Comparison of ENCODE assay signal across 9 cellular contexts in genomic region chr5:180799902-180800801, GRCh38. TPM values are rescaled to one million over a fixed set of nuclear protein-coding genes. Genes with fewer than 3 reads are reported as not detected.
A peak's percentile ranks its signal among the peaks of the same experiment; 100 is the strongest.
DNase-seq lines count a peak whose midpoint lies in the region; ATAC-seq and TF ChIP-seq lines count a peak whose summit lies in the region.
"Had no signal": no experiment of that assay in that cellular context is flagged by ENCODE, and none has a peak within 500 bp of the region (broad histone marks: within the 10 kb centered on the region; RNA-seq: fewer than 3 reads in every experiment).

No MANE protein-coding gene starts in this region.

- CTCF ChIA-PET in IMR-90 (lab: Yijun Ruan, JAX): interaction anchor here (1.4 kb wide), 1 partner anchor 16 kb away, joined by 5 read pairs; no protein-coding TSS in a partner anchor

- H3K4me3 ChIP-seq in AG10803 (ENCODE audit: low read length): peak overlapping the region; percentile 87
- H3K4me3 ChIP-seq in IMR-90 (ENCODE audit: insufficient read depth, low read depth, low read length): no peak overlapping the region
- H3K4me3 ChIP-seq in mesenchymal stem cell (ENCODE audit: insufficient read depth in 1 of 2, low read depth in 1 of 2, low read length in 2 of 2): peak overlapping the region in 1 of 2 experiments; percentile 95

- peaks cover 39% of the 10 kb centered on the region for H3K9me1 ChIP-seq in IMR-90 (ENCODE audit: insufficient read depth, low read length)

- TF ChIP-seq CTCF in AG10803 (conservative IDR thresholded peaks at IDR 0.05; ENCODE audit: low read length) (peak; percentile 36), IMR-90 (conservative IDR thresholded peaks at IDR 0.05; ENCODE audit: low read depth, low read length) (no peak), brain (conservative IDR thresholded peaks at IDR 0.05) (no peak)

- dilution Hi-C loops in IMR-90 (cut with HindIII; ENCODE audit: low sequenced_read_pairs, unreplicated experiment): no loop called here

- in situ Hi-C loops in IMR-90 (cut with MboI; ENCODE audit: low sequenced_read_pairs): loop anchor here (10.0 kb wide), 2 partner anchors 385 to 455 kb away; no protein-coding TSS in a partner anchor
- in situ Hi-C loops in G401 (cut with HindIII; ENCODE audit: low sequenced_read_pairs): no loop called here

- intact Hi-C loops in IMR-90 (cut with micrococcal nuclease): loop anchor here (1.0 to 5.0 kb wide), 2 partner anchors 13 to 62 kb away; partner anchors contain the start of gene ZFP62
- intact Hi-C loops in left colon (cut with DNase I, micrococcal nuclease): no loop called here

- H2AK5ac ChIP-seq in IMR-90 (ENCODE audit: low read depth, low read length): peak overlapping the region; percentile 71
- peak overlapping the region; percentile 57 for H2AK5ac ChIP-seq in mesenchymal stem cell (ENCODE audit: low read length, severe bottlenecking)

- peak overlapping the region; percentile 36; the same call in 1 of the 2 replicates for H3K56ac ChIP-seq in IMR-90 (ENCODE audit: extremely low read depth, insufficient read depth, low read length)

- TF ChIP-seq RAD21 in IMR-90 (IDR thresholded peaks at IDR 0.05; ENCODE audit: low read length): no peak; the same call in 1 of the 2 replicates

- H3K79me1 ChIP-seq in IMR-90 (ENCODE audit: low read depth in 1 of 2, low read length in 2 of 2): peaks cover 11 to 57% of the 10 kb centered on the region in 2 experiments; a peak in 3 of 4 replicates
- peaks cover 6% of the 10 kb centered on the region for H3K79me1 ChIP-seq in mesenchymal stem cell (replicated peaks; ENCODE audit: low read length, poor library complexity, severe bottlenecking)

- no TSS peak for BruUV-seq in IMR-90 (replicated peaks; lab: Mats Ljungman, UMichigan)

- peak overlapping the region; percentile 29; the same call in 2 of the 3 replicates for H2BK15ac ChIP-seq in IMR-90 (ENCODE audit: low read depth, low read length)
- H2BK15ac ChIP-seq in mesenchymal stem cell (ENCODE audit: low read depth, poor library complexity, severe bottlenecking): no peak overlapping the region

- peak; percentile 34; the same call in 1 of the 2 replicates for TF ChIP-seq POLR2A in IMR-90 (IDR thresholded peaks at IDR 0.05; ENCODE audit: low read depth, low read length)

- peaks cover 35% of the 10 kb centered on the region for H3K4me1 ChIP-seq in IMR-90 (ENCODE audit: control insufficient read depth, insufficient read depth, low read length)
- H3K4me1 ChIP-seq in mesenchymal stem cell (ENCODE audit: control insufficient read depth, insufficient read depth, low read depth, low read length): peaks cover 54% of the 10 kb centered on the region

- peak overlapping the region; percentile 68 for H2BK120ac ChIP-seq in IMR-90 (ENCODE audit: low read depth, low read length)
- H2BK120ac ChIP-seq in mesenchymal stem cell (ENCODE audit: low read depth, low read length): no peak overlapping the region

- peak overlapping the region; percentile 56 for H3K27ac ChIP-seq in IMR-90 (ENCODE audit: insufficient read depth, low read length)
- peak overlapping the region; percentile 76 for H3K27ac ChIP-seq in mesenchymal stem cell (ENCODE audit: low read length, poor library complexity, severe bottlenecking)
- H3K27ac ChIP-seq: KMS-11 had no signal

- H2AK9ac ChIP-seq in IMR-90 (replicated peaks; ENCODE audit: low read depth, low read length, poor library complexity): peak overlapping the region; percentile 8

- H3K14ac ChIP-seq in IMR-90 (replicated peaks; ENCODE audit: low read depth, low read length) (peak overlapping the region; percentile 69), mesenchymal stem cell (ENCODE audit: low read length in 2 of 2) (no peak overlapping the region)

- peak overlapping the region; percentile 100 for H3K4me2 ChIP-seq in IMR-90 (ENCODE audit: low read depth, low read length)
- H3K4me2 ChIP-seq in mesenchymal stem cell (ENCODE audit: low read length, poor library complexity, severe bottlenecking): peak overlapping the region; percentile 20

- ATAC-seq in IMR-90 (ENCODE audit: low read depth): peak; percentile 30
- no peak for ATAC-seq in left colon
- no peak for ATAC-seq in GM19455 (IDR thresholded peaks at IDR 0.05; ENCODE audit: unreplicated experiment)

- H4K20me1 ChIP-seq in IMR-90 (ENCODE audit: insufficient read depth, low read length): peaks cover 69% of the 10 kb centered on the region

- peak overlapping the region; percentile 7; the same call in 1 of the 2 replicates for H3K9ac ChIP-seq in IMR-90 (ENCODE audit: low read depth, low read length)
- H3K9ac ChIP-seq in mesenchymal stem cell (ENCODE audit: low read length): peak overlapping the region; percentile 96
- H3K9ac ChIP-seq: KMS-11 had no signal

- peak overlapping the region in 4 of 5 experiments; percentile 55 to 93 (median 76) for H3K4me3 Mint-ChIP-seq in brain

- H3K4me1 Mint-ChIP-seq in brain: peaks cover 79% of the 10 kb centered on the region

- H3K36me3 ChIP-seq in IMR-90 (ENCODE audit: control insufficient read depth, insufficient read depth, low read length) (peaks cover 15% of the 10 kb centered on the region), mesenchymal stem cell (ENCODE audit: control insufficient read depth in 1 of 2, insufficient read depth in 2 of 2, low read depth in 1 of 2, low read length in 2 of 2) (peaks cover 36 to 41% of the 10 kb centered on the region in 2 experiments)

- peak overlapping the region; percentile 3; the same call in 1 of the 2 replicates for H3K18ac ChIP-seq in IMR-90 (ENCODE audit: low read depth, low read length)
- no peak overlapping the region for H3K18ac ChIP-seq in mesenchymal stem cell (ENCODE audit: low read depth in 1 of 2, low read length in 2 of 2)

- peaks cover 46% of the 10 kb centered on the region for H3K36me3 Mint-ChIP-seq in brain

- H4K5ac ChIP-seq in IMR-90 (ENCODE audit: low read depth, low read length): no peak overlapping the region

- peak overlapping the region in 1 of 5 experiments; percentile 62 for H3K27ac Mint-ChIP-seq in brain

- peaks cover 2% of the 10 kb centered on the region for H3K27me3 Mint-ChIP-seq in brain

- DNase-seq in AG10803 (ENCODE audit: low read depth) (peak; percentile 83), IMR-90 (peak; percentile 86), mesenchymal stem cell (peak; percentile 77), G401 (ENCODE audit: low spot score) (no peak), left colon (no peak), cerebellum (ENCODE audit: low spot score) (no peak)

- H3K4ac ChIP-seq in IMR-90 (ENCODE audit: low read depth, low read length) (peak overlapping the region; percentile 75), mesenchymal stem cell (ENCODE audit: low read depth in 1 of 2, low read length in 2 of 2) (no peak overlapping the region)

- H4K91ac ChIP-seq in IMR-90 (ENCODE audit: insufficient read depth, low read depth, low read length) (peak overlapping the region; percentile 73), mesenchymal stem cell (ENCODE audit: low read length) (no peak overlapping the region)

- no CpG with 5 or more reads among the region's 6 CpGs for WGBS in IMR-90 (ENCODE audit: extremely low coverage in 2 of 2, insufficient read length in 1 of 2), 2 experiments
- whole genome bisulfite sequencing in mesenchymal stem cell: 75% methylated on average over 5 of the region's 6 CpGs

- no peak overlapping the region for H2BK12ac ChIP-seq in mesenchymal stem cell (ENCODE audit: low read length in 2 of 2)

- peak overlapping the region; percentile 91 for H2BK5ac ChIP-seq in IMR-90 (ENCODE audit: low read depth, low read length, poor library complexity, severe bottlenecking)
- peak overlapping the region; percentile 33 for H2BK5ac ChIP-seq in mesenchymal stem cell (ENCODE audit: low read depth, low read length, poor library complexity, severe bottlenecking)

- H3K27me3 ChIP-seq in IMR-90 (ENCODE audit: control insufficient read depth, insufficient read depth, low read length) (no peaks in the 10 kb centered on the region), mesenchymal stem cell (ENCODE audit: control insufficient read depth in 1 of 2, insufficient read depth in 1 of 2, low read length in 2 of 2) (no peaks in the 10 kb centered on the region)

- no peaks in the 10 kb centered on the region for H3K9me3 Mint-ChIP-seq in brain

- POLR2A ChIA-PET in IMR-90 (lab: Charles Lee; ENCODE audit: unreplicated experiment): no interaction called here

- peak overlapping the region; percentile 7 to 23; a peak in 2 of 4 replicates for H4K8ac ChIP-seq in IMR-90 (ENCODE audit: low read depth in 2 of 2, low read length in 2 of 2)
- H4K8ac ChIP-seq in mesenchymal stem cell (ENCODE audit: low read length): no peak overlapping the region

- H3K9me3 ChIP-seq in IMR-90 (ENCODE audit: control insufficient read depth, insufficient read depth, low read length) (no peaks in the 10 kb centered on the region), mesenchymal stem cell (ENCODE audit: control insufficient read depth, low read length) (no peaks in the 10 kb centered on the region)

- peak overlapping the region; percentile 58 for H2BK20ac ChIP-seq in IMR-90 (ENCODE audit: low read depth, low read length)

- H2AFZ ChIP-seq in IMR-90 (replicated peaks; ENCODE audit: low read length, poor library complexity) (no peak overlapping the region), mesenchymal stem cell (ENCODE audit: low read depth, low read length) (no peak overlapping the region)

- peak overlapping the region; percentile 39 for H3K23ac ChIP-seq in IMR-90 (ENCODE audit: low read depth, low read length)
- H3K23ac ChIP-seq in mesenchymal stem cell (ENCODE audit: low read length in 2 of 2): peak overlapping the region in 1 of 2 experiments; percentile 3

TF ChIP-seq in IMR-90, 13 proteins besides CTCF, POLR2A, EP300 and RAD21:
- TF ChIP-seq MAFK (IDR thresholded peaks at IDR 0.05; ENCODE audit: low read depth, low read length) (no peak), CEBPB (IDR thresholded peaks at IDR 0.05; ENCODE audit: low read depth, low read length) (peak; percentile 83), MXI1 (IDR thresholded peaks at IDR 0.05; ENCODE audit: borderline replicate concordance, low read depth, low read length) (peak; percentile 11; the same call in 1 of the 2 replicates), FOS (IDR thresholded peaks at IDR 0.05; ENCODE audit: low read depth, low read length) (peak; percentile 80)
TF ChIP-seq in IMR-90: peak in this region for 3.

RNA-seq across cellular contexts. Expression of gene MGAT1, which starts 2.5 kb away (rescaled TPM):
- 56.3 and 62.2 TPM in 2 replicates for total RNA-seq in IMR-90 (2012; rRNA removed)
- 141 and 150 TPM in 2 replicates for polyA plus RNA-seq in IMR-90 (2012; rRNA removed)
- polyA plus RNA-seq in IMR-90 (2012; cell fraction: cytosol; rRNA removed): 154 and 222 TPM in 2 replicates
- 76.6 and 140 TPM in 2 replicates for polyA plus RNA-seq in IMR-90 (2012; cell fraction: nucleus; rRNA removed; ENCODE audit: low replicate concordance)
- 48.6 TPM for polyA plus RNA-seq in brain (ENCODE audit: insufficient read depth, low read depth, low replicate concordance)
- 103 TPM for polyA plus RNA-seq in mesenchymal stem cell (2013, experiment 1 of 2)
- polyA plus RNA-seq in mesenchymal stem cell (2013, experiment 2 of 2): 105 TPM
- 207 and 258 TPM in 2 replicates for total RNA-seq in G401 (2014; rRNA removed; shearing (Covaris generic))
- 100 to 1,000 TPM in 1 of 2 donors, 10 to 100 TPM in 1; 85.6 to 101 TPM for total RNA-seq in left colon
- total RNA-seq in cerebellum: 24.1 TPM

Comparison
In these comparisons a context has a peak if more than half of its experiments do, and no peak if none do; other contexts are left out.
1. DNase-seq: peak in AG10803 (single experiment), IMR-90 (single experiment) and mesenchymal stem cell (single experiment); none in G401 (single experiment), left colon (0 of 2) and cerebellum (single experiment).